ENCODE assay signal across 14 cellular contexts in the genomic region with DNA sequence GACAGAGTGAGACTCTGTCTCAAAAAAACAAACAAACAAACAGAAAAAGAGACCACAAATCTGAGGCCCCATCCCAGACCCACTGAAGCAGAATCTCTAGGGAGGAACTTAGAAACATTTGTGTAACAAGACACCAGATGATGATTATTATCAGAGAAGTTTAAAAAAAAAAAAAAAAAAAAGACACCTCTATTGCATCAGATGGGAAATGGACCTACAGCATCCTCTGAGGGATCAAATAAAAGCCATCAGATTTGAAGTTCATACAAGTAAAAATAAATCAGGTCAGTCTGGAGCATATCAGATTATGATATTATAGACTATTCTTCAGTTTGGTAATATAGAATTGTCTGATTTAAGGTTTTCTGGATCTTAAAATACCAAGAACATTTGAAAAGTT. TPM values are rescaled to one million over a fixed set of nuclear protein-coding genes. Genes with fewer than 3 reads are reported as not detected.
DNase-seq lines count a peak whose midpoint lies in the region; ATAC-seq and TF ChIP-seq lines count a peak whose summit lies in the region.
"Had no signal": no experiment of that assay in that cellular context is flagged by ENCODE, and none has a peak within 500 bp of the region (broad histone marks: within the 10 kb centered on the region; RNA-seq: fewer than 3 reads in every experiment).

No MANE protein-coding gene starts in this region.

- TF ChIP-seq POLR2A in spleen (IDR thresholded peaks at IDR 0.05) = no peak

- H3K9me3 Mint-ChIP-seq in activated CD4-positive, alpha-beta memory T cell treated with anti-CD3 and anti-CD28 coated beads, Interleukin-2, amount 10 ng/mL, durations not matched to agents 7 days and 5 days = no peaks in the 10 kb centered on the region
- no peaks in the 10 kb centered on the region for H3K9me3 Mint-ChIP-seq in activated CD4-positive, alpha-beta memory T cell treated with anti-CD3 and anti-CD28 coated beads for 36 hours
- no peaks in the 10 kb centered on the region for H3K9me3 Mint-ChIP-seq in central memory CD8-positive, alpha-beta T cell
- peaks cover 4% of the 10 kb centered on the region for H3K9me3 Mint-ChIP-seq in osteocyte (ENCODE audit: unreplicated experiment)
- H3K9me3 Mint-ChIP-seq: neural progenitor cell had no signal

- H3K36me3 ChIP-seq in Loucy (ENCODE audit: insufficient read depth, low read length) (no peaks in the 10 kb centered on the region), spleen (no peaks in the 10 kb centered on the region)
- H3K36me3 ChIP-seq: brain microvascular endothelial cell, left lung, neural progenitor cell, Peyer's patch had no signal

- intact Hi-C loops in activated CD4-positive, alpha-beta memory T cell treated with anti-CD3 and anti-CD28 coated beads for 36 hours (cut with micrococcal nuclease) = no loop called here
- intact Hi-C loops in spleen (cut with DNase I; ENCODE audit: low total_unique reads) = no loop called here

- H3K4me1 Mint-ChIP-seq in activated CD4-positive, alpha-beta memory T cell treated with anti-CD3 and anti-CD28 coated beads, Interleukin-2, amount 10 ng/mL, durations not matched to agents 7 days and 5 days = peaks cover 9% of the 10 kb centered on the region
- H3K4me1 Mint-ChIP-seq in activated CD4-positive, alpha-beta memory T cell treated with anti-CD3 and anti-CD28 coated beads for 36 hours (ENCODE audit: low read depth) = peaks cover 7% of the 10 kb centered on the region
- peaks cover 11% of the 10 kb centered on the region for H3K4me1 Mint-ChIP-seq in central memory CD8-positive, alpha-beta T cell
- no peaks in the 10 kb centered on the region for H3K4me1 Mint-ChIP-seq in osteocyte (ENCODE audit: unreplicated experiment)

- no peaks in the 10 kb centered on the region for H3K27me3 ChIP-seq in Loucy (ENCODE audit: insufficient read depth, low read length, poor library complexity, severe bottlenecking)
- H3K27me3 ChIP-seq in spleen (replicated peaks in 1 of 7) = no peaks in the 10 kb centered on the region
- H3K27me3 ChIP-seq: brain microvascular endothelial cell, left lung, neural progenitor cell, Peyer's patch had no signal

- no peak for ATAC-seq in central memory CD8-positive, alpha-beta T cell (replicated peaks; ENCODE audit: extremely low read depth, poor library complexity, severe bottlenecking)

- H3K27ac ChIP-seq in spleen = peak overlapping the region in 5 of 8 donors; percentile 20 to 56 (median 40)
- H3K27ac ChIP-seq: brain microvascular endothelial cell, neural progenitor cell had no signal

- POLR2A ChIA-PET in activated CD4-positive, alpha-beta memory T cell treated with anti-CD3 and anti-CD28 coated beads, Interleukin-2, amount 10 ng/mL, durations not matched to agents 7 days and 5 days (lab: Charles Lee) = interaction anchor here (1.0 to 1.2 kb wide), 2 partner anchors 16 to 25 kb away, joined by 3 read pairs; no protein-coding TSS in a partner anchor
- POLR2A ChIA-PET in activated CD4-positive, alpha-beta memory T cell treated with anti-CD3 and anti-CD28 coated beads for 36 hours (lab: Charles Lee) = interaction anchor here (0.6 kb wide), 1 partner anchor 24 kb away, joined by 3 read pairs; no protein-coding TSS in a partner anchor

- H3K9me3 ChIP-seq in Loucy (ENCODE audit: insufficient read depth, low read depth, low read length) (no peaks in the 10 kb centered on the region), spleen (no peaks in the 10 kb centered on the region)
- H3K9me3 ChIP-seq: left lung, Peyer's patch had no signal

- H3K4me3 Mint-ChIP-seq in activated CD4-positive, alpha-beta memory T cell treated with anti-CD3 and anti-CD28 coated beads, Interleukin-2, amount 10 ng/mL, durations not matched to agents 7 days and 5 days = peak overlapping the region; percentile 23
- H3K4me3 Mint-ChIP-seq in activated CD4-positive, alpha-beta memory T cell treated with anti-CD3 and anti-CD28 coated beads for 36 hours = no peak overlapping the region
- H3K4me3 Mint-ChIP-seq in central memory CD8-positive, alpha-beta T cell = peak overlapping the region; percentile 93
- no peak overlapping the region for H3K4me3 Mint-ChIP-seq in osteocyte (ENCODE audit: unreplicated experiment)
- H3K4me3 Mint-ChIP-seq: neural progenitor cell had no signal

- no peak overlapping the region for H3K27ac Mint-ChIP-seq in activated CD4-positive, alpha-beta memory T cell treated with anti-CD3 and anti-CD28 coated beads, Interleukin-2, amount 10 ng/mL, durations not matched to agents 7 days and 5 days
- no peak overlapping the region for H3K27ac Mint-ChIP-seq in activated CD4-positive, alpha-beta memory T cell treated with anti-CD3 and anti-CD28 coated beads for 36 hours
- H3K27ac Mint-ChIP-seq in central memory CD8-positive, alpha-beta T cell (ENCODE audit: low read depth) = no peak overlapping the region
- no peak overlapping the region for H3K27ac Mint-ChIP-seq in osteocyte (ENCODE audit: unreplicated experiment)
- H3K27ac Mint-ChIP-seq: neural progenitor cell had no signal

- peak overlapping the region; percentile 74 for H3K4me2 ChIP-seq in Loucy (ENCODE audit: low read depth, low read length, poor library complexity, severe bottlenecking)

- H3K9ac ChIP-seq in Loucy (ENCODE audit: low read depth, low read length, poor library complexity, severe bottlenecking) = peak overlapping the region; percentile 82
- H3K9ac ChIP-seq: neural progenitor cell had no signal

- peaks cover 18% of the 10 kb centered on the region for H3K79me2 ChIP-seq in Loucy (ENCODE audit: insufficient read depth, low read length)

- H3K27me3 Mint-ChIP-seq in activated CD4-positive, alpha-beta memory T cell treated with anti-CD3 and anti-CD28 coated beads, Interleukin-2, amount 10 ng/mL, durations not matched to agents 7 days and 5 days = peaks cover 1% of the 10 kb centered on the region
- no peaks in the 10 kb centered on the region for H3K27me3 Mint-ChIP-seq in activated CD4-positive, alpha-beta memory T cell treated with anti-CD3 and anti-CD28 coated beads for 36 hours
- no peaks in the 10 kb centered on the region for H3K27me3 Mint-ChIP-seq in central memory CD8-positive, alpha-beta T cell
- no peaks in the 10 kb centered on the region for H3K27me3 Mint-ChIP-seq in osteocyte (ENCODE audit: unreplicated experiment)

- H3K36me3 Mint-ChIP-seq in activated CD4-positive, alpha-beta memory T cell treated with anti-CD3 and anti-CD28 coated beads, Interleukin-2, amount 10 ng/mL, durations not matched to agents 7 days and 5 days (ENCODE audit: low read depth) = peaks cover 3% of the 10 kb centered on the region
- no peaks in the 10 kb centered on the region for H3K36me3 Mint-ChIP-seq in activated CD4-positive, alpha-beta memory T cell treated with anti-CD3 and anti-CD28 coated beads for 36 hours
- H3K36me3 Mint-ChIP-seq in central memory CD8-positive, alpha-beta T cell (ENCODE audit: insufficient read depth) = peaks cover 2% of the 10 kb centered on the region
- no peaks in the 10 kb centered on the region for H3K36me3 Mint-ChIP-seq in osteocyte (ENCODE audit: unreplicated experiment)
- H3K36me3 Mint-ChIP-seq: neural progenitor cell had no signal

- peak overlapping the region; percentile 77 for H3K4me3 ChIP-seq in Loucy (ENCODE audit: low read length, poor library complexity, severe bottlenecking)
- H3K4me3 ChIP-seq in spleen = peak overlapping the region in 3 of 8 donors; percentile 23 to 57 (median 37)
- H3K4me3 ChIP-seq: neural progenitor cell had no signal

- H4K20me1 ChIP-seq in Loucy (ENCODE audit: insufficient read depth, low read length, poor library complexity, severe bottlenecking) = no peaks in the 10 kb centered on the region

- H3F3A ChIP-seq in Loucy (ENCODE audit: low read depth) = no peaks in the 10 kb centered on the region

- DNase-seq in activated CD4-positive, alpha-beta memory T cell treated with anti-CD3 and anti-CD28 coated beads, Interleukin-2, amount 10 ng/mL, durations not matched to agents 7 days and 5 days = no peak
- DNase-seq in activated CD4-positive, alpha-beta memory T cell treated with anti-CD3 and anti-CD28 coated beads for 36 hours = no peak
- DNase-seq in central memory CD8-positive, alpha-beta T cell (ENCODE audit: low spot score in 2 of 2) = no peak
- no peak for DNase-seq in spleen
- no peak for DNase-seq in DMS 273 treated with DMSO at 0.1 percent for 48 hours (lab: John Stamatoyannopoulos, UW)
- DNase-seq in stimulated activated CD4-positive, alpha-beta T cell treated with anti-CD3 and anti-CD28 coated beads, Interleukin-4, amount 100 ng/mL, for 1 hour = no peak
- no peak for DNase-seq in osteocyte (ENCODE audit: extremely low spot score, unreplicated experiment)
- DNase-seq: brain microvascular endothelial cell, left lung, Peyer's patch, T-helper 9 cell had no signal

- H2AFZ ChIP-seq in Loucy (ENCODE audit: low read length) = peak overlapping the region; percentile 78; the same call in 1 of the 2 replicates

- TF ChIP-seq CTCF in Loucy (conservative IDR thresholded peaks at IDR 0.05; ENCODE audit: low read length) (no peak), spleen (IDR thresholded peaks at IDR 0.05 in 8 of 11, conservative IDR thresholded peaks at IDR 0.05 in 3 of 11) (no peak), osteocyte (IDR thresholded peaks at IDR 0.05) (no peak)

- H3K9me2 ChIP-seq in Loucy (replicated peaks; ENCODE audit: low read depth, low read length) = no peaks in the 10 kb centered on the region

- CTCF ChIA-PET in activated CD4-positive, alpha-beta memory T cell treated with anti-CD3 and anti-CD28 coated beads, Interleukin-2, amount 10 ng/mL, durations not matched to agents 7 days and 5 days (lab: Charles Lee) = interaction anchor here (0.6 to 1.1 kb wide), 4 partner anchors 120 to 1183 kb away, joined by 3 read pairs; no protein-coding TSS in a partner anchor
- CTCF ChIA-PET in activated CD4-positive, alpha-beta memory T cell treated with anti-CD3 and anti-CD28 coated beads for 36 hours (lab: Charles Lee) = no interaction called here

- H3K4me1 ChIP-seq in Loucy (ENCODE audit: insufficient read depth, low read length, poor library complexity, severe bottlenecking) = peaks cover 20% of the 10 kb centered on the region
- peaks cover 0 to 10% (median 0%) of the 10 kb centered on the region in 6 donors for H3K4me1 ChIP-seq in spleen
- H3K4me1 ChIP-seq: left lung, Peyer's patch had no signal

RNA-seq across cellular contexts. Expression of gene LIPC, which starts 21.9 kb away (rescaled TPM):
- total RNA-seq in activated CD4-positive, alpha-beta memory T cell treated with anti-CD3 and anti-CD28 coated beads, Interleukin-2, amount 10 ng/mL, durations not matched to agents 7 days and 5 days = under 1 TPM; 0.60 to 0.68 TPM
- not detected for total RNA-seq in activated CD4-positive, alpha-beta memory T cell treated with anti-CD3 and anti-CD28 coated beads for 36 hours
- total RNA-seq in spleen = 1 to 10 TPM in 6 of 7 donors, under 1 TPM in 1; 0.60 to 2.5 (median 1.2) TPM
- polyA plus RNA-seq in spleen = under 1 TPM; 0.47 to 0.70 (median 0.48) TPM
- total RNA-seq in osteocyte = not detected in 2 replicates
- total RNA-seq: NCI-H460 had no signal

Comparison
In these comparisons a context has a peak if more than half of its experiments do, and no peak if none do; other contexts are left out.
1. H3K4me3 Mint-ChIP-seq: peak in activated CD4-positive, alpha-beta memory T cell treated with anti-CD3 and anti-CD28 coated beads, Interleukin-2, amount 10 ng/mL, durations not matched to agents 7 days and 5 days (single experiment) and central memory CD8-positive, alpha-beta T cell (single experiment); none in activated CD4-positive, alpha-beta memory T cell treated with anti-CD3 and anti-CD28 coated beads for 36 hours (single experiment) and osteocyte (single experiment).